Comparison of ENCODE assay signal across 8 cellular contexts in the genomic region with DNA sequence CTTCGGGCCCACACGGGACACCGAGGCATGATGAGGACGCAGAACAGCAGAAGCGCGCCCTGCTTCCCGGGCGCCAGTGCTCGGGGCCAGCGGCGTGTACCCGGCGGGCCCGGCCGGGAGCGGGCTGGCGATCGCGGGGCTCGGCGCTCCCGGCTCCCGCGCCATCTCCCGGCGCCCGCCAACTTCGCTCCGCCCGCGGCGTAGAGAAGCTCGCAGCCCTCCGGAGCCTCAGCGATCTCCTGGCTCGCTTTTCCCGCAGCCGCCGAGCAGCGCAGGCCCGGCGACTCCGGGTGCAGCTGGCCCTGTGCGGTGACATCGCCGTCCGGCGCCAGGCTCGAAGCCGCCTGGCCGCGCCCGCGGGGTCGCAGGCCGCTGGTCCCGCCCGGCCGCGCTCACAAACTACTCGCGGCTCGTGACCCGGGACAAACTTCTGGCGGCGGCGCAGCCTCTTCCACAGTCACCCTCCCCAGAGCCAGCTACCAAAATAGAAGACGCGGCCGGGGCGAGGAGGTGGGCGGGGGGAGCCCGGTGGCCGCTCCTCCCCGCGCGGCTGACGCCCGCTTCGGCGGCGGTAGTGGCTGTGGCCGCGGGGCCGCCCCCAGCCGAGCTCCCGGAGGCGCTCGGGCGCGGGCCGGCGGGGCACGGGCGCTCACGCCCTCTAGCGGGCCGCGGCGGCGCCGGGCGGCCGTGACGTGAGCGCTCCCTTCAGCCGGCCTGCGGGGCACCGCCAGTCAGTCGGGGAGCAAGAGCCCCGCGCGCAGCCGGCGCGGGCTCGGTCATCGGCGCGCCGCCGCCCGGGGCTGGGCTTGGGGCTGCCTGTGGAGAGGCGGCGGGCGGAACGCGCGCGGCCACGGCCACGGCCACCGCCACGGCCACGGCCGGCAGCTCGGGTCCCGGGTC. TPM values are rescaled to one million over a fixed set of nuclear protein-coding genes. Genes with fewer than 3 reads are reported as not detected.
A peak's percentile ranks its signal among the peaks of the same experiment; 100 is the strongest.
DNase-seq lines count a peak whose midpoint lies in the region; ATAC-seq and TF ChIP-seq lines count a peak whose summit lies in the region.

Gene PTPRM (plus strand): TSS at position 730 of the 900 bp plus-strand sequence. CDS start 503 bp downstream, outside the sequence.

- peak within 1 kb of the TSS; percentile 79 for H3K27ac ChIP-seq in mesendoderm (ENCODE audit: low read depth, low read length)

- no peak within 1 kb of the TSS for H4K8ac ChIP-seq in mesendoderm (ENCODE audit: low read depth, low read length)

- H3K79me2 ChIP-seq in mesendoderm (ENCODE audit: control insufficient read depth, insufficient read depth, low read length), result peaks cover 6% of the 10 kb centered on the region

- WGBS in mesendoderm (ENCODE audit: extremely low coverage, insufficient coverage, low lambda C conversion rate), result no CpG with 5 or more reads among the region's 138 CpGs

- H3K4me3 ChIP-seq in epithelial cell of esophagus (ENCODE audit: low read length) (peak within 1 kb of the TSS; percentile 65), mesendoderm (ENCODE audit: low read length) (peak within 1 kb of the TSS; percentile 75)

- no peaks in the 10 kb centered on the region for H3K79me1 ChIP-seq in mesendoderm (ENCODE audit: low read length)

- peak within 1 kb of the TSS; percentile 58 for H3K4ac ChIP-seq in mesendoderm (ENCODE audit: low read depth, low read length)

- no peak within 1 kb of the TSS for H2BK15ac ChIP-seq in mesendoderm (replicated peaks; ENCODE audit: low read depth)

- H3K56ac ChIP-seq in mesendoderm (ENCODE audit: low read length), result peak within 1 kb of the TSS; percentile 91

- ATAC-seq in HG02938 (IDR thresholded peaks at IDR 0.05; ENCODE audit: unreplicated experiment), result peak; percentile 78

- no peak within 1 kb of the TSS for H3K23ac ChIP-seq in mesendoderm (ENCODE audit: low read length)

- H3K9ac ChIP-seq in mesendoderm (ENCODE audit: low read length), result peak within 1 kb of the TSS; percentile 87

- TF ChIP-seq CTCF in epithelial cell of esophagus (IDR thresholded peaks at IDR 0.05; ENCODE audit: insufficient read depth, low read depth, low read length, missing control alignments), result no peak

- peak; percentile 11 for DNase-seq in activated gamma-delta T cell (lab: John Stamatoyannopoulos, UW)
- DNase-seq in activated gamma-delta T cell treated with Interleukin-2 at 50 U/mL for 16 hours, result no peak
- peak; percentile 76 for DNase-seq in NCI-H2171 (lab: John Stamatoyannopoulos, UW)
- DNase-seq in activated T-cell treated with anti-CD3 and anti-CD28 coated beads for 1 hour (ENCODE audit: low read depth), result peak; percentile 2
- peak; percentile 79 for DNase-seq in epithelial cell of esophagus (ENCODE audit: low read depth)
- DNase-seq in mesendoderm, result peak; percentile 80
- peak; percentile 13 for DNase-seq in stimulated activated CD8-positive, alpha-beta memory T cell treated with anti-CD3 and anti-CD28 coated beads, Interleukin-12 subunit alpha, Interleukin-12 subunit beta, amount 100 ng/mL, for 4 hours (ENCODE audit: low read depth)

- no peaks in the 10 kb centered on the region for H3K36me3 ChIP-seq in mesendoderm (ENCODE audit: control insufficient read depth, insufficient read depth, low read length)

- peak within 1 kb of the TSS; percentile 69 for H2BK5ac ChIP-seq in mesendoderm (ENCODE audit: low read length)

- H2AK5ac ChIP-seq in mesendoderm (ENCODE audit: low read length), result no peak within 1 kb of the TSS

- H3K4me1 ChIP-seq in mesendoderm (ENCODE audit: control insufficient read depth, low read depth, low read length), result peaks cover 2% of the 10 kb centered on the region

- peak within 1 kb of the TSS; percentile 83 for H3K4me2 ChIP-seq in mesendoderm (ENCODE audit: low read length)

- H4K5ac ChIP-seq in mesendoderm (ENCODE audit: low read length), result no peak within 1 kb of the TSS

- H3K18ac ChIP-seq in mesendoderm (ENCODE audit: low read length), result peak within 1 kb of the TSS; percentile 97

- H3K27me3 ChIP-seq in mesendoderm (ENCODE audit: insufficient read depth, low read length, poor library complexity), result no peaks in the 10 kb centered on the region

- H2BK120ac ChIP-seq in mesendoderm (ENCODE audit: low read depth, low read length), result peak within 1 kb of the TSS; percentile 56

RNA-seq across cellular contexts. Expression of gene PTPRM, which starts in this region (rescaled TPM):
- 11.5 TPM for polyA plus RNA-seq in mesendoderm (2013, experiment 1 of 2)
- 10.8 TPM for polyA plus RNA-seq in mesendoderm (2013, experiment 2 of 2)
